Comparison of ENCODE assay signal across 8 cellular contexts in genomic region chr22:40203568-40203967, GRCh38. TPM values are rescaled to one million over a fixed set of nuclear protein-coding genes. Genes with fewer than 3 reads are reported as not detected.
A peak's percentile ranks its signal among the peaks of the same experiment; 100 is the strongest.
DNase-seq lines count a peak whose midpoint lies in the region; ATAC-seq, FAIRE-seq and TF ChIP-seq lines count a peak whose summit lies in the region.

No MANE protein-coding gene starts in this region.

- BruUV-seq in GM12878 (replicated peaks; lab: Mats Ljungman, UMichigan), result no TSS peak

- H3K27me3 Mint-ChIP-seq in activated CD8-positive, alpha-beta memory T cell treated with anti-CD3 and anti-CD28 coated beads, Interleukin-2, amount 10 ng/mL, durations not matched to agents 7 days and 5 days, result no peaks in the 10 kb centered on the region
- H3K27me3 Mint-ChIP-seq in stimulated activated naive B cell treated with anti-CD40 and anti-IgM and Interleukin-4, amounts not matched to agents 10 μg/mL and 1 μg/mL and 100 μg/mL, for 72 hours, result no peaks in the 10 kb centered on the region

- ATAC-seq in activated CD8-positive, alpha-beta memory T cell treated with anti-CD3 and anti-CD28 coated beads, Interleukin-2, amount 10 ng/mL, durations not matched to agents 7 days and 5 days, result peak; percentile 91
- ATAC-seq in GM12878 (peak; percentile 94), GM21723 (IDR thresholded peaks at IDR 0.05; ENCODE audit: unreplicated experiment) (no peak), GM18909 (IDR thresholded peaks at IDR 0.05; ENCODE audit: poor library complexity, unreplicated experiment) (no peak)
- ATAC-seq in stimulated activated naive B cell treated with anti-CD40 and anti-IgM and Interleukin-4, amounts not matched to agents 10 μg/mL and 1 μg/mL and 100 μg/mL, for 72 hours (replicated peaks), result peak; percentile 93 to 99

- whole genome bisulfite sequencing in GM12878 (ENCODE audit: insufficient coverage, insufficient replicate concordance, low lambda C conversion rate, missing lambda C conversion rate), result 9% methylated on average over 5 of the region's 5 CpGs

- H3K4me2 ChIP-seq in Loucy (ENCODE audit: low read depth, low read length, poor library complexity, severe bottlenecking) (peak overlapping the region; percentile 45), GM12878 (ENCODE audit: control insufficient read depth, insufficient read depth) (peak overlapping the region; percentile 81)

- SMC1A ChIA-PET in GM12878 (lab: Charles Lee; ENCODE audit: uncharacterized antibody, unreplicated experiment), result interaction anchor here (0.9 to 1.9 kb wide), 8 partner anchors 12 to 164 kb away, joined by 3 to 12 read pairs (median 4); no protein-coding TSS in a partner anchor

- H3K4me3 Mint-ChIP-seq in activated CD8-positive, alpha-beta memory T cell treated with anti-CD3 and anti-CD28 coated beads, Interleukin-2, amount 10 ng/mL, durations not matched to agents 7 days and 5 days, result no peak overlapping the region
- H3K4me3 Mint-ChIP-seq in stimulated activated naive B cell treated with anti-CD40 and anti-IgM and Interleukin-4, amounts not matched to agents 10 μg/mL and 1 μg/mL and 100 μg/mL, for 72 hours, result peak overlapping the region; percentile 3 to 5

- peak; percentile 49 for FAIRE-seq in GM12878 (lab: Jason Lieb, UNC)

- intact Hi-C loops in GM12878 (cut with micrococcal nuclease; ENCODE audit: unreplicated experiment), result no loop called here
- intact Hi-C loops in posterior vena cava (cut with DNase I), result no loop called here

- peak overlapping the region; percentile 3 for H3K9ac ChIP-seq in Loucy (ENCODE audit: low read depth, low read length, poor library complexity, severe bottlenecking)
- no peak overlapping the region for H3K9ac ChIP-seq in GM12878 (ENCODE audit: control insufficient read depth, insufficient read depth, low read length)

- no peaks in the 10 kb centered on the region for H3F3A ChIP-seq in Loucy (ENCODE audit: low read depth)

- RAD21 ChIA-PET in GM12878 (lab: Charles Lee; ENCODE audit: unreplicated experiment), result interaction anchor here (0.6 to 1.6 kb wide), 4 partner anchors 9 to 1065 kb away, joined by 3 to 6 read pairs (median 4); partner anchors contain the start of gene TNRC6B

- H3K4me3 ChIP-seq in Loucy (ENCODE audit: low read length, poor library complexity, severe bottlenecking) (peak overlapping the region; percentile 19), GM12878 (no peak overlapping the region)

- POLR2A ChIA-PET in GM12878 (lab: Charles Lee), result no interaction called here

- H3K4me1 Mint-ChIP-seq in activated CD8-positive, alpha-beta memory T cell treated with anti-CD3 and anti-CD28 coated beads, Interleukin-2, amount 10 ng/mL, durations not matched to agents 7 days and 5 days, result peaks cover 52% of the 10 kb centered on the region
- H3K4me1 Mint-ChIP-seq in stimulated activated naive B cell treated with anti-CD40 and anti-IgM and Interleukin-4, amounts not matched to agents 10 μg/mL and 1 μg/mL and 100 μg/mL, for 72 hours, result peaks cover 35 to 62% of the 10 kb centered on the region in 2 donors

- no peak overlapping the region for H2AFZ ChIP-seq in Loucy (ENCODE audit: low read length)
- no peak overlapping the region for H2AFZ ChIP-seq in GM12878 (ENCODE audit: control insufficient read depth, low read depth, low read length)

- DNase-seq in activated CD8-positive, alpha-beta memory T cell treated with anti-CD3 and anti-CD28 coated beads, Interleukin-2, amount 10 ng/mL, durations not matched to agents 7 days and 5 days, result peak; percentile 56
- no peak for DNase-seq in activated CD8-positive, alpha-beta memory T cell treated with anti-CD3 and anti-CD28 coated beads for 24 hours
- DNase-seq in GM12878 (ENCODE audit: low read depth, low spot score) (no peak), posterior vena cava (ENCODE audit: low spot score) (no peak)
- peak; percentile 6 for DNase-seq in stimulated activated naive B cell treated with anti-CD40 and anti-IgM and Interleukin-4, amounts not matched to agents 10 μg/mL and 1 μg/mL and 100 μg/mL, for 72 hours

- H3K9me2 ChIP-seq in Loucy (replicated peaks; ENCODE audit: low read depth, low read length), result no peaks in the 10 kb centered on the region

- H3K27me3 ChIP-seq in Loucy (ENCODE audit: insufficient read depth, low read length, poor library complexity, severe bottlenecking) (no peaks in the 10 kb centered on the region), GM12878 (replicated peaks in 1 of 2; ENCODE audit: control insufficient read depth in 2 of 2, insufficient read depth in 2 of 2, low read length in 1 of 2) (no peaks in the 10 kb centered on the region)

- H3K27ac ChIP-seq in GM12878 (ENCODE audit: control insufficient read depth, insufficient read depth), result peak overlapping the region; percentile 23

- in situ Hi-C loops in GM12878 (cut with MboI), result no loop called here

- no peak for TF ChIP-seq RAD21 in GM12878 (IDR thresholded peaks at IDR 0.05; ENCODE audit: insufficient read depth, low read depth, low read length)

- no peak for TF ChIP-seq POLR2A in GM12878 (IDR thresholded peaks at IDR 0.05; ENCODE audit: low read depth, low read length)

- no peaks in the 10 kb centered on the region for H3K9me3 Mint-ChIP-seq in activated CD8-positive, alpha-beta memory T cell treated with anti-CD3 and anti-CD28 coated beads, Interleukin-2, amount 10 ng/mL, durations not matched to agents 7 days and 5 days (ENCODE audit: low read depth)
- no peaks in the 10 kb centered on the region for H3K9me3 Mint-ChIP-seq in stimulated activated naive B cell treated with anti-CD40 and anti-IgM and Interleukin-4, amounts not matched to agents 10 μg/mL and 1 μg/mL and 100 μg/mL, for 72 hours

- no peak for TF ChIP-seq CTCF in Loucy (conservative IDR thresholded peaks at IDR 0.05; ENCODE audit: low read length)
- TF ChIP-seq CTCF in GM12878 (IDR thresholded peaks at IDR 0.05 in 2 of 3, conservative IDR thresholded peaks at IDR 0.05 in 1 of 3; ENCODE audit: control insufficient read depth in 2 of 3, extremely low read depth in 1 of 3, insufficient read depth in 1 of 3, low read depth in 3 of 3, low read length in 3 of 3), result no peak

- peak overlapping the region; percentile 68 for H3K27ac Mint-ChIP-seq in activated CD8-positive, alpha-beta memory T cell treated with anti-CD3 and anti-CD28 coated beads, Interleukin-2, amount 10 ng/mL, durations not matched to agents 7 days and 5 days
- no peak overlapping the region for H3K27ac Mint-ChIP-seq in stimulated activated naive B cell treated with anti-CD40 and anti-IgM and Interleukin-4, amounts not matched to agents 10 μg/mL and 1 μg/mL and 100 μg/mL, for 72 hours

- CTCF ChIA-PET in activated CD8-positive, alpha-beta memory T cell treated with anti-CD3 and anti-CD28 coated beads, Interleukin-2, amount 10 ng/mL, durations not matched to agents 7 days and 5 days (lab: Charles Lee), result interaction anchor here (1.6 kb wide), 1 partner anchor 87 kb away, joined by 3 read pairs; no protein-coding TSS in a partner anchor
- CTCF ChIA-PET in GM12878 (lab: Yijun Ruan, JAX), result no interaction called here

- H3K9me3 ChIP-seq in Loucy (ENCODE audit: insufficient read depth, low read depth, low read length), result no peaks in the 10 kb centered on the region
- no peaks in the 10 kb centered on the region; the same call in 2 of the 3 replicates for H3K9me3 ChIP-seq in GM12878 (replicated peaks; ENCODE audit: control insufficient read depth, insufficient read depth, low read length)

- H3K36me3 ChIP-seq in Loucy (ENCODE audit: insufficient read depth, low read length), result peaks cover 3% of the 10 kb centered on the region; the same call in 1 of the 2 replicates
- no peaks in the 10 kb centered on the region; a peak in 1 of 4 replicates for H3K36me3 ChIP-seq in GM12878 (ENCODE audit: control insufficient read depth in 2 of 2, insufficient read depth in 2 of 2, low read length in 1 of 2)

- H3K4me1 ChIP-seq in Loucy (ENCODE audit: insufficient read depth, low read length, poor library complexity, severe bottlenecking), result peaks cover 18% of the 10 kb centered on the region
- H3K4me1 ChIP-seq in GM12878 (ENCODE audit: control insufficient read depth, insufficient read depth, low read length), result peaks cover 30% of the 10 kb centered on the region

- peaks cover 96% of the 10 kb centered on the region for H3K79me2 ChIP-seq in Loucy (ENCODE audit: insufficient read depth, low read length)
- peaks cover 62% of the 10 kb centered on the region for H3K79me2 ChIP-seq in GM12878 (ENCODE audit: control insufficient read depth, insufficient read depth, low read length)

- H4K20me1 ChIP-seq in Loucy (ENCODE audit: insufficient read depth, low read length, poor library complexity, severe bottlenecking) (peaks cover 45% of the 10 kb centered on the region), GM12878 (ENCODE audit: control insufficient read depth, insufficient read depth) (no peaks in the 10 kb centered on the region)

- no peak for TF ChIP-seq EP300 in GM12878 (IDR thresholded peaks at IDR 0.05; ENCODE audit: borderline replicate concordance in 1 of 2, control insufficient read depth in 1 of 2, low read depth in 2 of 2, low read length in 2 of 2)

- H3K36me3 Mint-ChIP-seq in activated CD8-positive, alpha-beta memory T cell treated with anti-CD3 and anti-CD28 coated beads, Interleukin-2, amount 10 ng/mL, durations not matched to agents 7 days and 5 days, result peaks cover 4% of the 10 kb centered on the region
- H3K36me3 Mint-ChIP-seq in stimulated activated naive B cell treated with anti-CD40 and anti-IgM and Interleukin-4, amounts not matched to agents 10 μg/mL and 1 μg/mL and 100 μg/mL, for 72 hours, result peaks cover 0 to 9% of the 10 kb centered on the region in 2 donors

RNA-seq across cellular contexts. Expression of gene TNRC6B, which starts 25.8 kb away (rescaled TPM):
- 10 to 100 TPM; 40.0 to 72.5 TPM for total RNA-seq in activated CD8-positive, alpha-beta memory T cell treated with anti-CD3 and anti-CD28 coated beads, Interleukin-2, amount 10 ng/mL, durations not matched to agents 7 days and 5 days
- 182 and 212 TPM in 2 replicates for total RNA-seq in GM12878 (2013; cell fraction: nucleolus; rRNA removed)
- total RNA-seq in GM12878 (2014; rRNA removed), result 15.5 and 15.9 TPM in 2 replicates
- 16.9 and 19.3 TPM in 2 replicates for total RNA-seq in GM12878 (2014; rRNA removed; fragmentation: Illumina TruSeq; extraction: Trizol)
- total RNA-seq in GM12878 (2021), result 29.6 and 31.5 TPM in 2 replicates
- 4.7 TPM for polyA plus RNA-seq in GM12878 (2011; ENCODE audit: low read depth)
- polyA plus RNA-seq in GM12878 (2011; rRNA removed), result 10.0 and 12.3 TPM in 2 replicates
- polyA plus RNA-seq in GM12878 (2011; cell fraction: cytosol; rRNA removed), result 10.3 and 12.0 TPM in 2 replicates
- polyA plus RNA-seq in GM12878 (2011; cell fraction: nucleus; rRNA removed), result 15.6 and 16.3 TPM in 2 replicates
- polyA plus RNA-seq in GM12878 (2012), result 11.0 and 12.2 TPM in 2 replicates
- polyA plus RNA-seq in GM12878 (2014; fragmentation: Illumina TruSeq; extraction: Trizol), result 7.6 and 10.6 TPM in 2 replicates
- 10 to 100 TPM in 1 of 2 experiments, 1 to 10 TPM in 1; 3.6 to 25.3 TPM for polyA plus RNA-seq in GM12878 (2014; fragmentation: Nextera tagmentation; extraction: Ambion mirVana)
- 7.9 and 8.4 TPM in 2 replicates for polyA plus RNA-seq in GM12878 (2014; rRNA removed)
- polyA plus RNA-seq in GM12878 (2016; fragmentation: Nextera tagmentation; extraction: Ambion mirVana), result 10 to 100 TPM; 24.4 to 32.8 TPM
- 39.5 and 39.6 TPM in 2 replicates for polyA minus RNA-seq in GM12878 (2011; rRNA and poly(A)+ RNA removed)
- 10.4 and 13.5 TPM in 2 replicates for polyA minus RNA-seq in GM12878 (2011; cell fraction: cytosol; rRNA and poly(A)+ RNA removed)
- 31.7 and 54.8 TPM in 2 replicates for polyA minus RNA-seq in GM12878 (2011; cell fraction: nucleus; rRNA and poly(A)+ RNA removed)
- 10 to 100 TPM; 44.3 to 44.9 TPM for total RNA-seq in posterior vena cava

Comparison
In these comparisons a context has a peak if more than half of its experiments do, and no peak if none do; other contexts are left out.
1. DNase-seq: peak in activated CD8-positive, alpha-beta memory T cell treated with anti-CD3 and anti-CD28 coated beads, Interleukin-2, amount 10 ng/mL, durations not matched to agents 7 days and 5 days (single experiment) and stimulated activated naive B cell treated with anti-CD40 and anti-IgM and Interleukin-4, amounts not matched to agents 10 μg/mL and 1 μg/mL and 100 μg/mL, for 72 hours (single experiment); none in activated CD8-positive, alpha-beta memory T cell treated with anti-CD3 and anti-CD28 coated beads for 24 hours (single experiment), GM12878 (single experiment) and posterior vena cava (single experiment).
2. ATAC-seq: peak in activated CD8-positive, alpha-beta memory T cell treated with anti-CD3 and anti-CD28 coated beads, Interleukin-2, amount 10 ng/mL, durations not matched to agents 7 days and 5 days (single experiment), GM12878 (single experiment) and stimulated activated naive B cell treated with anti-CD40 and anti-IgM and Interleukin-4, amounts not matched to agents 10 μg/mL and 1 μg/mL and 100 μg/mL, for 72 hours (2 of 2); none in GM21723 (single experiment) and GM18909 (single experiment).